ENCODE assay signal across 8 cellular contexts in the genomic region with DNA sequence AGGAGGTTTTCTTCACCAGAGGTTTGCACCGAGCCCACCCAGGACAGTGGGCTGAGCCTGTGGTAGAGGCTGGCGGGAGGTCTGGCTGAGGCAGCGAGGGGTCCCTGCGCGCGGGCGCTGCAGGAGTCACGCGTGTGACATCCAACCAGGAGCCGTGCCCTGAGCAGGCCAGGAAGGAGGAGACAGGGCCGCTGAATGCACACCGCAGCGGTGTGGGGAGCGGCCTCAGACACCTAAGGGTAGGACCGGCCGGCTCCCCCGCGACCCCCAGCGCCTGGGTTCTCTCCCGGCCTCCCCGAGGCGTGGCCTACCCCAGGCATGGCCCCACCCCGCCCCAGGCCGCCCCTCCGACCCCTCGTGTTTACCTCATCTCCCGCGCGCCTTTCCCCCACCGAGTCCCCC. TPM values are rescaled to one million over a fixed set of nuclear protein-coding genes. Genes with fewer than 3 reads are reported as not detected.
DNase-seq lines count a peak whose midpoint lies in the region; ATAC-seq and TF ChIP-seq lines count a peak whose summit lies in the region.

No MANE protein-coding gene starts in this region.

- no peaks in the 10 kb centered on the region for H4K20me1 ChIP-seq in GM23338 (replicated peaks; ENCODE audit: insufficient read depth)

- DNase-seq in NCI-H2227 (lab: John Stamatoyannopoulos, UW; ENCODE audit: unreplicated experiment), result peak; percentile 52
- no peak for DNase-seq in NCI-H2227 treated with DMSO at 0.1 percent for 48 hours (lab: John Stamatoyannopoulos, UW)
- peak; percentile 65 for DNase-seq in GM23338 (ENCODE audit: low spot score)
- peak; percentile 47 to 57 for DNase-seq in Kasumi-1 (lab: John Stamatoyannopoulos, UW)
- DNase-seq in WTC11 (ENCODE audit: low spot score), result peak; percentile 52
- DNase-seq in effector memory CD8-positive, alpha-beta T cell, result peak; percentile 15 to 28 (median 24)
- no peak for DNase-seq in mesothelial cell of epicardium (ENCODE audit: low spot score in 2 of 2, unreplicated experiment in 2 of 2)

- peaks cover 30% of the 10 kb centered on the region for H3K36me3 Mint-ChIP-seq in GM23338 (ENCODE audit: low read depth)
- peaks cover 23% of the 10 kb centered on the region for H3K36me3 Mint-ChIP-seq in WTC11
- no peaks in the 10 kb centered on the region for H3K36me3 Mint-ChIP-seq in effector memory CD8-positive, alpha-beta T cell (ENCODE audit: insufficient read depth)
- H3K36me3 Mint-ChIP-seq in mesothelial cell of epicardium, result peaks cover 12% of the 10 kb centered on the region

- TF ChIP-seq CTCF in GM23338 (conservative IDR thresholded peaks at IDR 0.05; ENCODE audit: low read depth in 2 of 2), result no peak
- TF ChIP-seq CTCF in WTC11 (IDR thresholded peaks at IDR 0.05), result no peak
- no peak for TF ChIP-seq CTCF in mesothelial cell of epicardium (IDR thresholded peaks at IDR 0.05; ENCODE audit: unreplicated experiment)

- POLR2A ChIA-PET in WTC11 (lab: Charles Lee), result no interaction called here

- H3K27me3 ChIP-seq in GM23338 (ENCODE audit: insufficient read depth), result no peaks in the 10 kb centered on the region
- H3K27me3 ChIP-seq in subcutaneous abdominal adipose tissue (ENCODE audit: control insufficient read depth in 5 of 5, insufficient read depth in 4 of 5, low read length in 5 of 5), result no peaks in the 10 kb centered on the region

- H3K4me3 ChIP-seq in GM23338 (peak overlapping the region; percentile 75), subcutaneous abdominal adipose tissue (ENCODE audit: low read depth in 1 of 5, low read length in 5 of 5) (peak overlapping the region; percentile 35 to 83 (median 78))

- no peaks in the 10 kb centered on the region for H3K27me3 Mint-ChIP-seq in GM23338 (ENCODE audit: insufficient read depth, low read depth, poor library complexity)
- H3K27me3 Mint-ChIP-seq in WTC11 (ENCODE audit: low read depth), result peaks cover 12% of the 10 kb centered on the region
- H3K27me3 Mint-ChIP-seq in effector memory CD8-positive, alpha-beta T cell, result no peaks in the 10 kb centered on the region
- H3K27me3 Mint-ChIP-seq in mesothelial cell of epicardium (ENCODE audit: low read depth), result no peaks in the 10 kb centered on the region

- CTCF ChIA-PET in WTC11 (lab: Charles Lee), result interaction anchor here (1.1 kb wide), 1 partner anchor 50 kb away, joined by 5 read pairs; no protein-coding TSS in a partner anchor

- no peak overlapping the region for H3K27ac Mint-ChIP-seq in GM23338
- H3K27ac Mint-ChIP-seq in WTC11, result no peak overlapping the region
- peak overlapping the region; percentile 92 to 96 for H3K27ac Mint-ChIP-seq in effector memory CD8-positive, alpha-beta T cell
- H3K27ac Mint-ChIP-seq in mesothelial cell of epicardium, result peak overlapping the region; percentile 86

- H3K4me1 ChIP-seq in GM23338 (ENCODE audit: insufficient read depth) (0 out of 2 replicates have a peak, but pooled peaks cover 5% of the 10 kb centered on the region), subcutaneous abdominal adipose tissue (ENCODE audit: control insufficient read depth in 5 of 5, insufficient read depth in 5 of 5, low read length in 5 of 5) (peaks cover 0 to 26% (median 22%) of the 10 kb centered on the region in 5 donors)

- peak overlapping the region in 4 of 5 donors; percentile 70 to 88 (median 79) for H3K9ac ChIP-seq in subcutaneous abdominal adipose tissue (ENCODE audit: low read length in 5 of 5)

- H3K9me2 ChIP-seq in GM23338 (ENCODE audit: insufficient read depth), result no peaks in the 10 kb centered on the region

- H3F3A ChIP-seq in GM23338 (replicated peaks; ENCODE audit: low read depth), result no peaks in the 10 kb centered on the region

- H3K9me3 Mint-ChIP-seq in GM23338 (peaks cover 39% of the 10 kb centered on the region), WTC11 (peaks cover 40% of the 10 kb centered on the region), mesothelial cell of epicardium (peaks cover 21% of the 10 kb centered on the region)
- H3K9me3 Mint-ChIP-seq in effector memory CD8-positive, alpha-beta T cell, result no peaks in the 10 kb centered on the region

- H3K4me1 Mint-ChIP-seq in GM23338, result peaks cover 5% of the 10 kb centered on the region
- peaks cover 13% of the 10 kb centered on the region for H3K4me1 Mint-ChIP-seq in WTC11
- H3K4me1 Mint-ChIP-seq in effector memory CD8-positive, alpha-beta T cell (ENCODE audit: low read depth in 2 of 2), result peaks cover 14 to 15% of the 10 kb centered on the region in 2 donors
- peaks cover 14% of the 10 kb centered on the region for H3K4me1 Mint-ChIP-seq in mesothelial cell of epicardium

- H2AFZ ChIP-seq in GM23338, result peak overlapping the region; percentile 83; the same call in 1 of the 2 replicates

- peak overlapping the region; percentile 84 for H3K4me2 ChIP-seq in GM23338

- peaks cover 0 to 2% (median 0%) of the 10 kb centered on the region in 5 donors for H3K9me3 ChIP-seq in subcutaneous abdominal adipose tissue (ENCODE audit: control insufficient read depth in 5 of 5, low read length in 5 of 5)

- H3K36me3 ChIP-seq in GM23338 (ENCODE audit: insufficient read depth) (0 out of 2 replicates have a peak, but pooled peaks cover 6% of the 10 kb centered on the region), subcutaneous abdominal adipose tissue (ENCODE audit: control insufficient read depth in 5 of 5, insufficient read depth in 5 of 5, low read length in 5 of 5) (no peaks in the 10 kb centered on the region)

- H3K27ac ChIP-seq in GM23338 (ENCODE audit: low read depth), result no peak overlapping the region
- H3K27ac ChIP-seq in subcutaneous abdominal adipose tissue (ENCODE audit: low read depth, low read length), result peak overlapping the region; percentile 44

- peak; percentile 84 for ATAC-seq in GM23338
- peak; percentile 76 for ATAC-seq in WTC11
- peak; percentile 52 for ATAC-seq in effector memory CD8-positive, alpha-beta T cell (replicated peaks)

- peak overlapping the region; percentile 77 for H3K4me3 Mint-ChIP-seq in GM23338
- peak overlapping the region; percentile 91 for H3K4me3 Mint-ChIP-seq in WTC11
- H3K4me3 Mint-ChIP-seq in effector memory CD8-positive, alpha-beta T cell, result peak overlapping the region; percentile 78 to 93
- peak overlapping the region; percentile 77 for H3K4me3 Mint-ChIP-seq in mesothelial cell of epicardium

- H3K79me2 ChIP-seq in GM23338 (replicated peaks; ENCODE audit: insufficient read depth), result 0 out of 2 replicates have a peak, but pooled peaks cover 3% of the 10 kb centered on the region

TF ChIP-seq in GM23338, 12 proteins besides CTCF, POLR2A, EP300 and RAD21 (continues in another document):
- TF ChIP-seq STAT1 (IDR thresholded peaks at IDR 0.05; ENCODE audit: unreplicated experiment), result no peak
- TF ChIP-seq EZH2 (IDR thresholded peaks at IDR 0.05; ENCODE audit: low read depth, unreplicated experiment), result no peak

TF ChIP-seq in WTC11, 78 proteins besides CTCF, POLR2A, EP300 and RAD21:
- TF ChIP-seq ETV6 (CRISPR knock-in tag; IDR thresholded peaks at IDR 0.05) (0 out of 2 replicates have a peak, but pooled peaks have one; percentile 30), FOXP1 (CRISPR knock-in tag; IDR thresholded peaks at IDR 0.05; ENCODE audit: borderline replicate concordance) (0 out of 2 replicates have a peak, but pooled peaks have one; percentile 23), GTF2I (CRISPR knock-in tag; conservative IDR thresholded peaks at IDR 0.05) (no peak), SP1 (CRISPR knock-in tag; conservative IDR thresholded peaks at IDR 0.05) (no peak), NR1H2 (CRISPR knock-in tag; IDR thresholded peaks at IDR 0.05) (no peak), ELF4 (CRISPR knock-in tag; IDR thresholded peaks at IDR 0.05; ENCODE audit: low read depth) (no peak), MXD4 (CRISPR knock-in tag; IDR thresholded peaks at IDR 0.05; ENCODE audit: borderline replicate concordance) (no peak)
- TF ChIP-seq, protein P1, sequence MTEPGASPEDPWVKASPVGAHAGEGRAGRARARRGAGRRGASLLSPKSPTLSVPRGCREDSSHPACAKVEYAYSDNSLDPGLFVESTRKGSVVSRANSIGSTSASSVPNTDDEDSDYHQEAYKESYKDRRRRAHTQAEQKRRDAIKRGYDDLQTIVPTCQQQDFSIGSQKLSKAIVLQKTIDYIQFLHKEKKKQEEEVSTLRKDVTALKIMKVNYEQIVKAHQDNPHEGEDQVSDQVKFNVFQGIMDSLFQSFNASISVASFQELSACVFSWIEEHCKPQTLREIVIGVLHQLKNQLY (CRISPR knock-in tag; IDR thresholded peaks at IDR 0.05), result no peak

RNA-seq across cellular contexts. Expression of a gene that starts 0.4 kb away (rescaled TPM):
- 27.3 and 29.8 TPM in 2 replicates for total RNA-seq in GM23338 (2014; rRNA removed; shearing (Covaris generic))
- polyA plus RNA-seq in GM23338 (2016; fragmentation: Nextera tagmentation; extraction: Ambion mirVana), result 12.1 and 13.4 TPM in 2 replicates
- 28.1 to 33.5 TPM (median 28.4 TPM) in 3 replicates for total RNA-seq in WTC11 (2021)
- 58.7 to 64.9 TPM (median 62.4 TPM) in 3 replicates for total RNA-seq in mesothelial cell of epicardium

Comparison
In these comparisons a context has a peak if more than half of its experiments do, and no peak if none do; other contexts are left out.
1. DNase-seq: peak in NCI-H2227 (single experiment), GM23338 (single experiment), Kasumi-1 (2 of 2), WTC11 (single experiment) and effector memory CD8-positive, alpha-beta T cell (3 of 3); none in NCI-H2227 treated with DMSO at 0.1 percent for 48 hours (single experiment) and mesothelial cell of epicardium (0 of 2).
2. H3K27ac Mint-ChIP-seq: peak in effector memory CD8-positive, alpha-beta T cell (2 of 2) and mesothelial cell of epicardium (single experiment); none in GM23338 (single experiment) and WTC11 (single experiment).
3. Peak in every context shown above with its lines, with median percentiles within 50 percentile points of each other: ATAC-seq and H3K4me3 Mint-ChIP-seq.